Comparison of ENCODE assay signal across 8 cellular contexts in the genomic region with DNA sequence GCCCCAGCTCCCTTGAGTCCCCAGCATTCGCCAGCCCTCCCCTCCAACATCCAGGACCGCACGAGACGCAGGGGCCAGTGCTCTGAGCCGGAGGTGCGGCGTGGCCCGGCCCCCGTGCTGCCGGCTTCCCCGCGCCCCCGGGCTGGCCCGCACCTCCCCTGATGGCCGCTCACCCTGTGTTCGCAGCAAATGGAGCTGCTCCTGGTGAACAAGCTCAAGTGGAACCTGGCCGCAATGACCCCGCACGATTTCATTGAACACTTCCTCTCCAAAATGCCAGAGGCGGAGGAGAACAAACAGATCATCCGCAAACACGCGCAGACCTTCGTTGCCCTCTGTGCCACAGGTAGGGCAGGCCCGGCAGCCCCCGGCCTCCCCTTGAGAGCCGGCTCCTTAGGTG. TPM values are rescaled to one million over a fixed set of nuclear protein-coding genes. Genes with fewer than 3 reads are reported as not detected.
DNase-seq lines count a peak whose midpoint lies in the region; ATAC-seq, FAIRE-seq and TF ChIP-seq lines count a peak whose summit lies in the region.

No MANE protein-coding gene starts in this region.

- no peaks in the 10 kb centered on the region for H4K20me1 ChIP-seq in mammary epithelial cell (ENCODE audit: insufficient read depth, low read length)

- no TSS peak for BruUV-seq in mammary epithelial cell (replicated peaks; lab: Mats Ljungman, UMichigan)

- peaks cover 22% of the 10 kb centered on the region for H3K4me1 ChIP-seq in mammary epithelial cell (ENCODE audit: insufficient read depth, low read length)
- H3K4me1 ChIP-seq in muscle layer of colon (ENCODE audit: insufficient read depth, low read length), result peaks cover 26% of the 10 kb centered on the region

- TF ChIP-seq CTCF in AG04449 (IDR thresholded peaks at IDR 0.05; ENCODE audit: insufficient read depth, low read length, missing control alignments) (no peak), mammary epithelial cell (conservative IDR thresholded peaks at IDR 0.05 in 1 of 2, IDR thresholded peaks at IDR 0.05 in 1 of 2; ENCODE audit: extremely low read depth in 1 of 2, insufficient read depth in 1 of 2, low read depth in 1 of 2, low read length in 2 of 2) (no peak)

- H3K27ac ChIP-seq in mammary epithelial cell (ENCODE audit: insufficient read depth, low read depth, low read length), result no peak overlapping the region
- H3K27ac ChIP-seq in muscle layer of colon (ENCODE audit: low read depth, low read length), result peak overlapping the region; percentile 52

- CTCF ChIA-PET in AG04449 (lab: Yijun Ruan, JAX) (interaction anchor here (0.7 to 6.3 kb wide), 44 partner anchors 13 to 599 kb away, joined by 3 to 168 read pairs (median 4); partner anchors contain the start of genes LTO1, MYEOV and SMIM38), mammary epithelial cell (lab: Charles Lee; ENCODE audit: low non-redundant PET) (no interaction called here), HEK293T (lab: Yijun Ruan, JAX) (interaction anchor here (1.0 kb wide), 1 partner anchor 541 kb away, joined by 3 read pairs; no protein-coding TSS in a partner anchor)

- peaks cover 87% of the 10 kb centered on the region for H3K79me2 ChIP-seq in mammary epithelial cell (ENCODE audit: insufficient read depth, low read length)

- in situ Hi-C loops in mammary epithelial cell (cut with MboI; ENCODE audit: low sequenced_read_pairs in 2 of 2), result loop anchor here in 1 of 2 donors (5.0 to 25.0 kb wide), 2 partner anchors 206 to 351 kb away; partner anchors contain the start of gene MYEOV

- peak; percentile 80 for FAIRE-seq in HTR-8/SVneo (lab: Jason Lieb, UNC)

- H3K27me3 ChIP-seq in mammary epithelial cell (ENCODE audit: insufficient read depth, low read length) (no peaks in the 10 kb centered on the region), muscle layer of colon (ENCODE audit: control insufficient read depth in 1 of 2, insufficient read depth in 2 of 2, low read length in 2 of 2) (peaks cover 11 to 57% of the 10 kb centered on the region in 2 donors)

- WGBS in mammary epithelial cell (ENCODE audit: low coverage, missing lambda C conversion rate), result no CpG with 5 or more reads among the region's 27 CpGs

- intact Hi-C loops in mammary epithelial cell (cut with micrococcal nuclease), result loop anchor here (1.0 to 10.0 kb wide), 5 partner anchors 27 to 799 kb away; partner anchors contain the start of gene CPT1A

- H3K4me3 ChIP-seq in AG04449 (ENCODE audit: low read depth, low read length), result peak overlapping the region; percentile 99
- peak overlapping the region; percentile 30 to 100 (median 98) for H3K4me3 ChIP-seq in mammary epithelial cell (replicated peaks in 1 of 3; ENCODE audit: insufficient read depth in 1 of 3, low read depth in 2 of 3, low read length in 3 of 3)
- H3K4me3 ChIP-seq in muscle layer of colon (ENCODE audit: low read depth in 1 of 2, low read length in 2 of 2), result peak overlapping the region in 1 of 2 donors; percentile 32

- H3K36me3 ChIP-seq in mammary epithelial cell (ENCODE audit: insufficient read depth, low read length), result peaks cover 13% of the 10 kb centered on the region
- no peaks in the 10 kb centered on the region for H3K36me3 ChIP-seq in muscle layer of colon (ENCODE audit: insufficient read depth, low read length)

- H3K9me3 ChIP-seq in mammary epithelial cell (replicated peaks; ENCODE audit: insufficient read depth, low read length) (no peaks in the 10 kb centered on the region), muscle layer of colon (ENCODE audit: low read length) (no peaks in the 10 kb centered on the region)

- dilution Hi-C loops in mammary epithelial cell (cut with HindIII; ENCODE audit: low sequenced_read_pairs), result no loop called here

- H3K9ac ChIP-seq in mammary epithelial cell (ENCODE audit: insufficient read depth, low read length), result peak overlapping the region; percentile 65
- H3K9ac ChIP-seq in muscle layer of colon (ENCODE audit: low read length), result no peak overlapping the region

- no peak overlapping the region for H2AFZ ChIP-seq in mammary epithelial cell (ENCODE audit: low read depth, low read length)

- DNase-seq in AG04449 (ENCODE audit: low read depth, low spot score) (no peak), HTR-8/SVneo (ENCODE audit: insufficient read length, low spot score) (no peak), mammary epithelial cell (no peak), NOMO-1 treated with DMSO at 0.1 percent for 48 hours (lab: John Stamatoyannopoulos, UW; ENCODE audit: unreplicated experiment) (no peak), epidermal melanocyte (ENCODE audit: insufficient read length, low spot score) (no peak), HEK293T (ENCODE audit: extremely low spot score) (no peak)

- peak overlapping the region; percentile 84 for H3K4me2 ChIP-seq in mammary epithelial cell (ENCODE audit: insufficient read depth, low read depth, low read length)

- no peak for ATAC-seq in GM21825 (IDR thresholded peaks at IDR 0.05; ENCODE audit: unreplicated experiment)

- POLR2A ChIA-PET in AG04449 (lab: Yijun Ruan, JAX), result interaction anchor here (0.7 to 9.5 kb wide), 14 partner anchors 10 to 542 kb away, joined by 3 to 98 read pairs (median 6); partner anchors contain the start of gene LTO1
- POLR2A ChIA-PET in HEK293T (lab: Yijun Ruan, JAX), result no interaction called here

TF ChIP-seq in HEK293T, 16 proteins besides CTCF, POLR2A, EP300 and RAD21:
- TF ChIP-seq TARDBP (IDR thresholded peaks at IDR 0.05), result no peak
- TF ChIP-seq HDGF (IDR thresholded peaks at IDR 0.05; ENCODE audit: borderline replicate concordance), result no peak
- TF ChIP-seq ELF4 (IDR thresholded peaks at IDR 0.05), result no peak
- TF ChIP-seq SP1 (IDR thresholded peaks at IDR 0.05), result no peak
- TF ChIP-seq FOXK2 (IDR thresholded peaks at IDR 0.05), result no peak
- no peak for TF ChIP-seq ARNT (IDR thresholded peaks at IDR 0.05)
- no peak for TF ChIP-seq SUZ12 (IDR thresholded peaks at IDR 0.05)
- TF ChIP-seq CTBP1 (IDR thresholded peaks at IDR 0.05; ENCODE audit: borderline replicate concordance), result no peak
- TF ChIP-seq, protein P1, sequence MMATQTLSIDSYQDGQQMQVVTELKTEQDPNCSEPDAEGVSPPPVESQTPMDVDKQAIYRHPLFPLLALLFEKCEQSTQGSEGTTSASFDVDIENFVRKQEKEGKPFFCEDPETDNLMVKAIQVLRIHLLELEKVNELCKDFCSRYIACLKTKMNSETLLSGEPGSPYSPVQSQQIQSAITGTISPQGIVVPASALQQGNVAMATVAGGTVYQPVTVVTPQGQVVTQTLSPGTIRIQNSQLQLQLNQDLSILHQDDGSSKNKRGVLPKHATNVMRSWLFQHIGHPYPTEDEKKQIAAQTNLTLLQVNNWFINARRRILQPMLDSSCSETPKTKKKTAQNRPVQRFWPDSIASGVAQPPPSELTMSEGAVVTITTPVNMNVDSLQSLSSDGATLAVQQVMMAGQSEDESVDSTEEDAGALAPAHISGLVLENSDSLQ (IDR thresholded peaks at IDR 0.05), result no peak
- TF ChIP-seq BHLHE40 (IDR thresholded peaks at IDR 0.05; ENCODE audit: borderline replicate concordance), result no peak
- TF ChIP-seq L3MBTL2 (conservative IDR thresholded peaks at IDR 0.05), result no peak
- no peak for TF ChIP-seq NFRKB (IDR thresholded peaks at IDR 0.05)
- no peak for TF ChIP-seq FOXM1 (IDR thresholded peaks at IDR 0.05; ENCODE audit: borderline replicate concordance)
- TF ChIP-seq ZNF384 (IDR thresholded peaks at IDR 0.05), result no peak
- TF ChIP-seq FOXA1 (IDR thresholded peaks at IDR 0.05), result no peak
- TF ChIP-seq LEF1 (IDR thresholded peaks at IDR 0.05; ENCODE audit: borderline replicate concordance), result no peak

RNA-seq across cellular contexts. Expression of gene CCND1, which starts 2.7 kb away (rescaled TPM):
- 100 to 1,000 TPM; 358 to 706 TPM for total RNA-seq in mammary epithelial cell
- 244 TPM for polyA plus RNA-seq in mammary epithelial cell
- polyA minus RNA-seq in mammary epithelial cell, result 376 TPM

RNA-seq across cellular contexts. Expression of gene LTO1, which starts 31.5 kb away (rescaled TPM):
- 10 to 100 TPM; 20.2 to 34.4 TPM for total RNA-seq in mammary epithelial cell
- polyA plus RNA-seq in mammary epithelial cell, result 15.9 TPM
- 8.8 TPM for polyA minus RNA-seq in mammary epithelial cell
